ENCODE assay signal across 23 cellular contexts in the genomic region with DNA sequence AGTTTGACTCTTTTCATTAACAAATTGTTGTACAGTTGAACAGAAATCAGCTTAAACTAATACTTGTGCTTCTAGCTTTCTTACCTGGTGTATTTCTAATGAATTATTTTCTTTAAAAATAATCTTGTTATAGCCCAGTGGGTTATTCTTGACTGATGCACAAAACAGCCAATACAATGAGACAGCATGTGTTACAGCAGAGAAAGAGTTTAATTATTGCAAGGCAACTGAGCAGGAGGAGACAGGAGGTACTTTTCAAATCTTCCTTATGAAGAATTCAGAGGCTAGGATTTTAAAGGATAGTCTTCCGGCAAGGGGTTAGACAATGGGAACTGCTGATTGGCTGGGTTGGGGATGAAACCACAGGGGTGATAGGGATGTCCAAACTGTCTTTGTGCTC.
DNase-seq lines count a peak whose midpoint lies in the region; ATAC-seq, FAIRE-seq and TF ChIP-seq lines count a peak whose summit lies in the region.
"Had no signal": no experiment of that assay in that cellular context is flagged by ENCODE, and none has a peak within 500 bp of the region (broad histone marks: within the 10 kb centered on the region; RNA-seq: fewer than 3 reads in every experiment).

No MANE protein-coding gene starts in this region.

- no peak for TF ChIP-seq RAD21 in A549 (conservative IDR thresholded peaks at IDR 0.05 in 1 of 2, IDR thresholded peaks at IDR 0.05 in 1 of 2)
- no peak for TF ChIP-seq RAD21 in GM12878 (IDR thresholded peaks at IDR 0.05; ENCODE audit: insufficient read depth, low read depth, low read length)

- CTCF ChIA-PET in A549 (lab: Yijun Ruan, JAX) (interaction anchor here (0.9 kb wide), 1 partner anchor 135 kb away, joined by 3 read pairs; no protein-coding TSS in a partner anchor), HEK293 (lab: Yijun Ruan, JAX) (no interaction called here), GM12878 (lab: Yijun Ruan, JAX) (no interaction called here)

- H4K20me1 ChIP-seq in GM12878 (ENCODE audit: control insufficient read depth, insufficient read depth) = no peaks in the 10 kb centered on the region
- H4K20me1 ChIP-seq: BLaER1 treated with 17β-estradiol and CSF1 and Interleukin-3, amounts not matched to agents 10 nM and 100 nM had no signal

- TF ChIP-seq POLR2A in A549 (IDR thresholded peaks at IDR 0.05; ENCODE audit: low read length) (no peak), GM12878 (IDR thresholded peaks at IDR 0.05; ENCODE audit: low read depth, low read length) (no peak)

- H3K4me2 ChIP-seq in A549 = no peak overlapping the region
- H3K4me2 ChIP-seq in GM12878 (ENCODE audit: control insufficient read depth, insufficient read depth) = no peak overlapping the region
- H3K4me2 ChIP-seq: BLaER1 treated with 17β-estradiol and CSF1 and Interleukin-3, amounts not matched to agents 10 nM and 100 nM had no signal

- H3K4me3 ChIP-seq in A549 (no peak overlapping the region), HEK293 (ENCODE audit: low read depth, low read length) (no peak overlapping the region), GM12878 (no peak overlapping the region)
- H3K4me3 ChIP-seq: BLaER1 treated with 17β-estradiol and CSF1 and Interleukin-3, amounts not matched to agents 10 nM and 100 nM had no signal

- TF ChIP-seq CTCF in A549 (IDR thresholded peaks at IDR 0.05) (no peak), HEK293 (tag by site-specific recombination; IDR thresholded peaks at IDR 0.05) (no peak), GM12878 (IDR thresholded peaks at IDR 0.05 in 2 of 3, conservative IDR thresholded peaks at IDR 0.05 in 1 of 3; ENCODE audit: control insufficient read depth in 2 of 3, extremely low read depth in 1 of 3, insufficient read depth in 1 of 3, low read depth in 3 of 3, low read length in 3 of 3) (no peak)

- POLR2A ChIA-PET in A549 (lab: Yijun Ruan, JAX) (no interaction called here), HEK293 (lab: Yijun Ruan, JAX) (no interaction called here), GM12878 (lab: Charles Lee) (no interaction called here)

- no peaks in the 10 kb centered on the region for H3K4me1 ChIP-seq in A549
- no peaks in the 10 kb centered on the region for H3K4me1 ChIP-seq in HEK293 (ENCODE audit: control insufficient read depth, insufficient read depth, low read length)
- no peaks in the 10 kb centered on the region for H3K4me1 ChIP-seq in GM12878 (ENCODE audit: control insufficient read depth, insufficient read depth, low read length)
- H3K4me1 ChIP-seq: BLaER1 treated with 17β-estradiol and CSF1 and Interleukin-3, amounts not matched to agents 10 nM and 100 nM; Caco-2 had no signal

- DNase-seq in A549 (ENCODE audit: low read depth in 1 of 2, low spot score in 1 of 2) (no peak), GM12878 (ENCODE audit: low read depth, low spot score) (no peak), NOMO-1 treated with DMSO at 0.1 percent for 48 hours (lab: John Stamatoyannopoulos, UW; ENCODE audit: unreplicated experiment) (no peak), NCI-H510A treated with DMSO at 0.1 percent for 48 hours (lab: John Stamatoyannopoulos, UW) (no peak)
- DNase-seq: 8988T; AML-193; Caco-2; Calu3; CD4-positive, alpha-beta T cell; CD8-positive, alpha-beta T cell; DMS53; DMS79; DND-41; EL; GDM1 had no signal

- no peaks in the 10 kb centered on the region for H3K79me2 ChIP-seq in GM12878 (ENCODE audit: control insufficient read depth, insufficient read depth, low read length)

- no peak for TF ChIP-seq EP300 in A549 (IDR thresholded peaks at IDR 0.05)
- no peak for TF ChIP-seq EP300 in GM12878 (IDR thresholded peaks at IDR 0.05; ENCODE audit: borderline replicate concordance in 1 of 2, control insufficient read depth in 1 of 2, low read depth in 2 of 2, low read length in 2 of 2)

- no peak overlapping the region for H2AFZ ChIP-seq in GM12878 (ENCODE audit: control insufficient read depth, low read depth, low read length)

- intact Hi-C loops in GM12878 (cut with micrococcal nuclease; ENCODE audit: unreplicated experiment) = no loop called here

- in situ Hi-C loops in GM12878 (cut with MboI) = no loop called here

- 97% methylated on average over 1 of the region's 1 CpG for WGBS in A549 (ENCODE audit: missing lambda C conversion rate)
- WGBS in GM12878 (ENCODE audit: insufficient coverage, insufficient replicate concordance, low lambda C conversion rate, missing lambda C conversion rate) = 100% methylated on average over 1 of the region's 1 CpG

- H3K9me3 ChIP-seq in A549 (peaks cover 16% of the 10 kb centered on the region; the same call in 2 of the 3 replicates), HEK293 (ENCODE audit: control insufficient read depth, insufficient read depth, low read depth, low read length) (no peaks in the 10 kb centered on the region), GM12878 (replicated peaks; ENCODE audit: control insufficient read depth, insufficient read depth, low read length) (no peaks in the 10 kb centered on the region; the same call in 2 of the 3 replicates)

- H3K27ac ChIP-seq in A549 = no peak overlapping the region
- H3K27ac ChIP-seq in HEK293 (ENCODE audit: extremely low read depth, low read depth, low read length) = no peak overlapping the region
- H3K27ac ChIP-seq in GM12878 (ENCODE audit: control insufficient read depth, insufficient read depth) = no peak overlapping the region
- H3K27ac ChIP-seq: BLaER1 treated with 17β-estradiol and CSF1 and Interleukin-3, amounts not matched to agents 10 nM and 100 nM; C4-2B had no signal

- SMC1A ChIA-PET in GM12878 (lab: Charles Lee; ENCODE audit: uncharacterized antibody, unreplicated experiment) = no interaction called here

- ATAC-seq in A549 = no peak
- no peak for ATAC-seq in GM12878
- ATAC-seq in HG03039 (IDR thresholded peaks at IDR 0.05; ENCODE audit: unreplicated experiment) = no peak
- ATAC-seq: CD8-positive, alpha-beta T cell had no signal

- BruUV-seq in GM12878 (replicated peaks; lab: Mats Ljungman, UMichigan) = no TSS peak

- H3K9ac ChIP-seq in GM12878 (ENCODE audit: control insufficient read depth, insufficient read depth, low read length) = no peak overlapping the region
- H3K9ac ChIP-seq: BLaER1 treated with 17β-estradiol and CSF1 and Interleukin-3, amounts not matched to agents 10 nM and 100 nM had no signal

- no peaks in the 10 kb centered on the region for H3K27me3 ChIP-seq in GM12878 (replicated peaks in 1 of 2; ENCODE audit: control insufficient read depth in 2 of 2, insufficient read depth in 2 of 2, low read length in 1 of 2)
- H3K27me3 ChIP-seq: BLaER1 treated with 17β-estradiol and CSF1 and Interleukin-3, amounts not matched to agents 10 nM and 100 nM had no signal

- RAD21 ChIA-PET in GM12878 (lab: Charles Lee; ENCODE audit: unreplicated experiment) = no interaction called here

- H3K36me3 ChIP-seq in HEK293 (ENCODE audit: control insufficient read depth in 2 of 2, insufficient read depth in 1 of 2, low read length in 2 of 2) = no peaks in the 10 kb centered on the region
- H3K36me3 ChIP-seq in GM12878 (ENCODE audit: control insufficient read depth in 2 of 2, insufficient read depth in 2 of 2, low read length in 1 of 2) = no peaks in the 10 kb centered on the region
- H3K36me3 ChIP-seq: BLaER1 treated with 17β-estradiol and CSF1 and Interleukin-3, amounts not matched to agents 10 nM and 100 nM had no signal

- no peak for FAIRE-seq in A549 (lab: Jason Lieb, UNC)
- no peak for FAIRE-seq in GM12878 (lab: Jason Lieb, UNC)
- FAIRE-seq: A204.1, D721Med, GM12891, GM19239 had no signal

TF ChIP-seq in A549, 52 proteins besides CTCF, POLR2A, EP300 and RAD21:
- TF ChIP-seq RNF2 (IDR thresholded peaks at IDR 0.05; ENCODE audit: borderline replicate concordance, low read depth) (no peak), KDM5A (IDR thresholded peaks at IDR 0.05) (peak; percentile 56; the same call in 1 of the 2 replicates)

TF ChIP-seq in HEK293, 187 proteins besides CTCF, POLR2A, EP300 and RAD21:
- TF ChIP-seq TRIM28 (IDR thresholded peaks at IDR 0.05; ENCODE audit: borderline replicate concordance, low read length) (peak; percentile 91), SETDB1 (IDR thresholded peaks at IDR 0.05; ENCODE audit: insufficient read length, low read length) (peak; percentile 91)
- TF ChIP-seq, protein P1, sequence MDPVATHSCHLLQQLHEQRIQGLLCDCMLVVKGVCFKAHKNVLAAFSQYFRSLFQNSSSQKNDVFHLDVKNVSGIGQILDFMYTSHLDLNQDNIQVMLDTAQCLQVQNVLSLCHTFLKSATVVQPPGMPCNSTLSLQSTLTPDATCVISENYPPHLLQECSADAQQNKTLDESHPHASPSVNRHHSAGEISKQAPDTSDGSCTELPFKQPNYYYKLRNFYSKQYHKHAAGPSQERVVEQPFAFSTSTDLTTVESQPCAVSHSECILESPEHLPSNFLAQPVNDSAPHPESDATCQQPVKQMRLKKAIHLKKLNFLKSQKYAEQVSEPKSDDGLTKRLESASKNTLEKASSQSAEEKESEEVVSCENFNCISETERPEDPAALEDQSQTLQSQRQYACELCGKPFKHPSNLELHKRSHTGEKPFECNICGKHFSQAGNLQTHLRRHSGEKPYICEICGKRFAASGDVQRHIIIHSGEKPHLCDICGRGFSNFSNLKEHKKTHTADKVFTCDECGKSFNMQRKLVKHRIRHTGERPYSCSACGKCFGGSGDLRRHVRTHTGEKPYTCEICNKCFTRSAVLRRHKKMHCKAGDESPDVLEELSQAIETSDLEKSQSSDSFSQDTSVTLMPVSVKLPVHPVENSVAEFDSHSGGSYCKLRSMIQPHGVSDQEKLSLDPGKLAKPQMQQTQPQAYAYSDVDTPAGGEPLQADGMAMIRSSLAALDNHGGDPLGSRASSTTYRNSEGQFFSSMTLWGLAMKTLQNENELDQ (tag by site-specific recombination; IDR thresholded peaks at IDR 0.05; ENCODE audit: low read depth) = no peak

TF ChIP-seq in GM12878, 131 proteins besides CTCF, POLR2A, EP300 and RAD21:
- TF ChIP-seq SMAD5 (IDR thresholded peaks at IDR 0.05; ENCODE audit: low read depth) (no peak), PBX3 (IDR thresholded peaks at IDR 0.05; ENCODE audit: insufficient replicate concordance, low read depth, low read length) (no peak), CBX5 (IDR thresholded peaks at IDR 0.05; ENCODE audit: low read depth) (0 out of 2 replicates have a peak, but pooled peaks have one; percentile 41), PAX8 (IDR thresholded peaks at IDR 0.05) (no peak)
